ENCODE assay signal across 1 cellular context in the genomic region with DNA sequence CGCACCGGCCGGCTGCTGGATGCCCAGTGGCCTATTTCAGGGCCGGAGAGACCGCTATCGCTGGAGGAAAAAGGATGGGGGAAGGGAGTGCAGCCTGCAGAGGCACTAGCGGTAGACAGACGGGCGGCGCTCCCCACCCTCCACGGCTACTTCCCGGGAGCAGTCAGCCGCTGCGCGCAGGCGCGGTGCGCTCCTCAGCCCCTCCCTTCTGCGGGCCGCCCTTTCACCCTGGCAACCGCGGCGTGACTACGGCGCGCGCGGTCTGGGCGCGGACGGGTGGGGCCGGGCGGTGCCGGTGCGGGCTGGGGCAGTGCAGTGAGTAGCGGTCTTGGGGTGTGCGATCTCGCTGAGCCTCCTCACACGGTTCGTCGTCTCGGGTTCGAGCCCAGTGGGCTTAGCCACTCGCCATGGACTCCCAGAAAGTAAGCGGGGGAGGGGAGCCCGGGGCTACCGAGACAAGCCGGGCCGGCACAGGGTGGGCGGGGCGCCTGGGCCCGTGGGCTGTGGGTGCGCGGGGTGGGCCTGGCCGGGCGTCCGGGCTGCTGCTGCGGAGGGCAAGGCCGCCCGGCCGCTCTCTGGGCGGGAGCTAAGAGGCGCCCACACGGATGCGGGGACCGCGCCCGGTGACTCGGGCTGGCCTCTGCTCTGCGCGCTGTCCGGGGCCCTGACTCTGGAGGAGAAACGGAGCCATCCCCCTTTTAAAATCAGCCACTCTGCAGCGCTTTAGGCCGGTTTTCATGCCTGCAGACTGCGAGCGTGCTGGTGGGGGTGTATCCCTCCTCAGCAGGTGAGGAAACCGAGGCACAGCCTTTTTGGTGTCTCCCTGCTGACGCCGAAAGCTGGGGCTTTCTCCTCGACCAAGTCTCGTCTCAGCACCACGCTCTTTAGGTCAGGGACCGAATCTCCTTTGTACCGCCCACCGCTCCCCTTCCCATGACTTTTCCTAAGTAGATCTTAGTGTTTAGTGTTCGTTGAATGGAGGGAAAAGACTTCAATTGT.
TF ChIP-seq lines count a peak whose summit lies in the region.

A gene (plus strand): TSS at position 221 of the 999 bp plus-strand sequence. CDS start 187 bp downstream, at position 408.

TF ChIP-seq in HepG2, 621 proteins besides CTCF, POLR2A, EP300 and RAD21 (continued from another document and continues in another):
- TF ChIP-seq, protein P1, sequence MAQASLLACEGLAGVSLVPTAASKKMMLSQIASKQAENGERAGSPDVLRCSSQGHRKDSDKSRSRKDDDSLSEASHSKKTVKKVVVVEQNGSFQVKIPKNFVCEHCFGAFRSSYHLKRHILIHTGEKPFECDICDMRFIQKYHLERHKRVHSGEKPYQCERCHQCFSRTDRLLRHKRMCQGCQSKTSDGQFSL (CRISPR knock-in tag; IDR thresholded peaks at IDR 0.05) = no peak; the same call in 1 of the 2 replicates
- peak; percentile 19; the same call in 1 of the 2 replicates for TF ChIP-seq FOXO1 (CRISPR knock-in tag; IDR thresholded peaks at IDR 0.05)
- TF ChIP-seq, protein P2, sequence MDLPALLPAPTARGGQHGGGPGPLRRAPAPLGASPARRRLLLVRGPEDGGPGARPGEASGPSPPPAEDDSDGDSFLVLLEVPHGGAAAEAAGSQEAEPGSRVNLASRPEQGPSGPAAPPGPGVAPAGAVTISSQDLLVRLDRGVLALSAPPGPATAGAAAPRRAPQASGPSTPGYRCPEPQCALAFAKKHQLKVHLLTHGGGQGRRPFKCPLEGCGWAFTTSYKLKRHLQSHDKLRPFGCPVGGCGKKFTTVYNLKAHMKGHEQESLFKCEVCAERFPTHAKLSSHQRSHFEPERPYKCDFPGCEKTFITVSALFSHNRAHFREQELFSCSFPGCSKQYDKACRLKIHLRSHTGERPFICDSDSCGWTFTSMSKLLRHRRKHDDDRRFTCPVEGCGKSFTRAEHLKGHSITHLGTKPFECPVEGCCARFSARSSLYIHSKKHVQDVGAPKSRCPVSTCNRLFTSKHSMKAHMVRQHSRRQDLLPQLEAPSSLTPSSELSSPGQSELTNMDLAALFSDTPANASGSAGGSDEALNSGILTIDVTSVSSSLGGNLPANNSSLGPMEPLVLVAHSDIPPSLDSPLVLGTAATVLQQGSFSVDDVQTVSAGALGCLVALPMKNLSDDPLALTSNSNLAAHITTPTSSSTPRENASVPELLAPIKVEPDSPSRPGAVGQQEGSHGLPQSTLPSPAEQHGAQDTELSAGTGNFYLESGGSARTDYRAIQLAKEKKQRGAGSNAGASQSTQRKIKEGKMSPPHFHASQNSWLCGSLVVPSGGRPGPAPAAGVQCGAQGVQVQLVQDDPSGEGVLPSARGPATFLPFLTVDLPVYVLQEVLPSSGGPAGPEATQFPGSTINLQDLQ (CRISPR knock-in tag; IDR thresholded peaks at IDR 0.05) = peak; percentile 55; the same call in 1 of the 2 replicates
- TF ChIP-seq PHF8 (CRISPR knock-in tag; IDR thresholded peaks at IDR 0.05) = peak; percentile 72; the same call in 1 of the 2 replicates
- peak; percentile 68 for TF ChIP-seq ZNF543 (CRISPR knock-in tag; IDR thresholded peaks at IDR 0.05)
- TF ChIP-seq CCAR2 (optimal IDR thresholded peaks at IDR 0.05; ENCODE audit: low read depth, low read length) = no peak
- TF ChIP-seq ZNF816 (CRISPR knock-in tag; IDR thresholded peaks at IDR 0.05; ENCODE audit: borderline replicate concordance) = no peak
- TF ChIP-seq, protein P3, sequence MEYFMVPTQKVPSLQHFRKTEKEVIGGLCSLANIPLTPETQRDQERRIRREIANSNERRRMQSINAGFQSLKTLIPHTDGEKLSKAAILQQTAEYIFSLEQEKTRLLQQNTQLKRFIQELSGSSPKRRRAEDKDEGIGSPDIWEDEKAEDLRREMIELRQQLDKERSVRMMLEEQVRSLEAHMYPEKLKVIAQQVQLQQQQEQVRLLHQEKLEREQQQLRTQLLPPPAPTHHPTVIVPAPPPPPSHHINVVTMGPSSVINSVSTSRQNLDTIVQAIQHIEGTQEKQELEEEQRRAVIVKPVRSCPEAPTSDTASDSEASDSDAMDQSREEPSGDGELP (IDR thresholded peaks at IDR 0.05; ENCODE audit: borderline replicate concordance, low read depth) = peak; percentile 52; the same call in 1 of the 2 replicates
- peak; percentile 94 for TF ChIP-seq SAP130 (CRISPR knock-in tag; IDR thresholded peaks at IDR 0.05; ENCODE audit: low read depth)
- 0 out of 2 replicates have a peak, but pooled peaks have one; percentile 76 for TF ChIP-seq SMAD1 (CRISPR knock-in tag; IDR thresholded peaks at IDR 0.05; ENCODE audit: borderline replicate concordance, low read depth)
- TF ChIP-seq ZSCAN31 (CRISPR knock-in tag; IDR thresholded peaks at IDR 0.05; ENCODE audit: low read depth) = peak; percentile 50; the same call in 1 of the 2 replicates
- peak; percentile 70; the same call in 1 of the 2 replicates for TF ChIP-seq MAZ (IDR thresholded peaks at IDR 0.05; ENCODE audit: borderline replicate concordance, low read depth, low read length)
- TF ChIP-seq MAZ (CRISPR knock-in tag; IDR thresholded peaks at IDR 0.05; ENCODE audit: low read depth) = peak; percentile 90
- TF ChIP-seq, protein P4, sequence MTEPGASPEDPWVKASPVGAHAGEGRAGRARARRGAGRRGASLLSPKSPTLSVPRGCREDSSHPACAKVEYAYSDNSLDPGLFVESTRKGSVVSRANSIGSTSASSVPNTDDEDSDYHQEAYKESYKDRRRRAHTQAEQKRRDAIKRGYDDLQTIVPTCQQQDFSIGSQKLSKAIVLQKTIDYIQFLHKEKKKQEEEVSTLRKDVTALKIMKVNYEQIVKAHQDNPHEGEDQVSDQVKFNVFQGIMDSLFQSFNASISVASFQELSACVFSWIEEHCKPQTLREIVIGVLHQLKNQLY (CRISPR knock-in tag; IDR thresholded peaks at IDR 0.05) = peak; percentile 78
- TF ChIP-seq ZNF121 (CRISPR knock-in tag; IDR thresholded peaks at IDR 0.05) = peak; percentile 69
- peak; percentile 68; the same call in 1 of the 2 replicates for TF ChIP-seq MTA1 (CRISPR knock-in tag; IDR thresholded peaks at IDR 0.05; ENCODE audit: borderline replicate concordance)
- TF ChIP-seq ZKSCAN5 (CRISPR knock-in tag; IDR thresholded peaks at IDR 0.05) = no peak
- peak; percentile 18; the same call in 1 of the 2 replicates for TF ChIP-seq ZNF430 (CRISPR knock-in tag; IDR thresholded peaks at IDR 0.05)
- TF ChIP-seq ZNF331 (CRISPR knock-in tag; IDR thresholded peaks at IDR 0.05) = peak; percentile 54; the same call in 1 of the 2 replicates
- no peak for TF ChIP-seq ATF7 (IDR thresholded peaks at IDR 0.05)
- TF ChIP-seq ATF7 (CRISPR knock-in tag; IDR thresholded peaks at IDR 0.05) = no peak; the same call in 1 of the 2 replicates
- TF ChIP-seq SAFB2 (CRISPR knock-in tag; IDR thresholded peaks at IDR 0.05; ENCODE audit: borderline replicate concordance, low read depth) = peak; percentile 90; the same call in 1 of the 2 replicates
- peak; percentile 58; the same call in 1 of the 2 replicates for TF ChIP-seq NFKB2 (CRISPR knock-in tag; IDR thresholded peaks at IDR 0.05; ENCODE audit: borderline replicate concordance)
- TF ChIP-seq, protein P5, sequence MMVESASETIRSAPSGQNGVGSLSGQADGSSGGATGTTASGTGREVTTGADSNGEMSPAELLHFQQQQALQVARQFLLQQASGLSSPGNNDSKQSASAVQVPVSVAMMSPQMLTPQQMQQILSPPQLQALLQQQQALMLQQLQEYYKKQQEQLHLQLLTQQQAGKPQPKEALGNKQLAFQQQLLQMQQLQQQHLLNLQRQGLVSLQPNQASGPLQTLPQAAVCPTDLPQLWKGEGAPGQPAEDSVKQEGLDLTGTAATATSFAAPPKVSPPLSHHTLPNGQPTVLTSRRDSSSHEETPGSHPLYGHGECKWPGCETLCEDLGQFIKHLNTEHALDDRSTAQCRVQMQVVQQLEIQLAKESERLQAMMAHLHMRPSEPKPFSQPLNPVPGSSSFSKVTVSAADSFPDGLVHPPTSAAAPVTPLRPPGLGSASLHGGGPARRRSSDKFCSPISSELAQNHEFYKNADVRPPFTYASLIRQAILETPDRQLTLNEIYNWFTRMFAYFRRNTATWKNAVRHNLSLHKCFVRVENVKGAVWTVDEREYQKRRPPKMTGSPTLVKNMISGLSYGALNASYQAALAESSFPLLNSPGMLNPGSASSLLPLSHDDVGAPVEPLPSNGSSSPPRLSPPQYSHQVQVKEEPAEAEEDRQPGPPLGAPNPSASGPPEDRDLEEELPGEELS (CRISPR knock-in tag; IDR thresholded peaks at IDR 0.05) = peak; percentile 24; the same call in 1 of the 2 replicates
- TF ChIP-seq ZNF446 (CRISPR knock-in tag; IDR thresholded peaks at IDR 0.05) = no peak
- 0 out of 2 replicates have a peak, but pooled peaks have one; percentile 43 for TF ChIP-seq ZNF564 (CRISPR knock-in tag; IDR thresholded peaks at IDR 0.05)
- peak; percentile 52; the same call in 1 of the 2 replicates for TF ChIP-seq HOXD1 (CRISPR knock-in tag; IDR thresholded peaks at IDR 0.05)
- TF ChIP-seq, protein P6, sequence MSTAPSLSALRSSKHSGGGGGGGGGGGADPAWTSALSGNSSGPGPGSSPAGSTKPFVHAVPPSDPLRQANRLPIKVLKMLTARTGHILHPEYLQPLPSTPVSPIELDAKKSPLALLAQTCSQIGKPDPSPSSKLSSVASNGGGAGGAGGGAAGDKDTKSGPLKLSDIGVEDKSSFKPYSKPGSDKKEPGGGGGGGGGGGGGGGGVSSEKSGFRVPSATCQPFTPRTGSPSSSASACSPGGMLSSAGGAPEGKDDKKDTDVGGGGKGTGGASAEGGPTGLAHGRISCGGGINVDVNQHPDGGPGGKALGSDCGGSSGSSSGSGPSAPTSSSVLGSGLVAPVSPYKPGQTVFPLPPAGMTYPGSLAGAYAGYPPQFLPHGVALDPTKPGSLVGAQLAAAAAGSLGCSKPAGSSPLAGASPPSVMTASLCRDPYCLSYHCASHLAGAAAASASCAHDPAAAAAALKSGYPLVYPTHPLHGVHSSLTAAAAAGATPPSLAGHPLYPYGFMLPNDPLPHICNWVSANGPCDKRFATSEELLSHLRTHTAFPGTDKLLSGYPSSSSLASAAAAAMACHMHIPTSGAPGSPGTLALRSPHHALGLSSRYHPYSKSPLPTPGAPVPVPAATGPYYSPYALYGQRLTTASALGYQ (CRISPR knock-in tag; IDR thresholded peaks at IDR 0.05) = peak; percentile 65; the same call in 1 of the 2 replicates
- TF ChIP-seq ZNF660 (CRISPR knock-in tag; IDR thresholded peaks at IDR 0.05; ENCODE audit: borderline replicate concordance, low read depth) = no peak
- no peak for TF ChIP-seq NFIB (CRISPR knock-in tag; IDR thresholded peaks at IDR 0.05; ENCODE audit: borderline replicate concordance)
- TF ChIP-seq HNRNPUL1 (IDR thresholded peaks at IDR 0.05; ENCODE audit: low read depth, low read length) = no peak
- TF ChIP-seq, protein P7, sequence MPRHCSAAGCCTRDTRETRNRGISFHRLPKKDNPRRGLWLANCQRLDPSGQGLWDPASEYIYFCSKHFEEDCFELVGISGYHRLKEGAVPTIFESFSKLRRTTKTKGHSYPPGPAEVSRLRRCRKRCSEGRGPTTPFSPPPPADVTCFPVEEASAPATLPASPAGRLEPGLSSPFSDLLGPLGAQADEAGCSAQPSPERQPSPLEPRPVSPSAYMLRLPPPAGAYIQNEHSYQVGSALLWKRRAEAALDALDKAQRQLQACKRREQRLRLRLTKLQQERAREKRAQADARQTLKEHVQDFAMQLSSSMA (CRISPR knock-in tag; IDR thresholded peaks at IDR 0.05) = no peak
- no peak for TF ChIP-seq FOXJ3 (CRISPR knock-in tag; IDR thresholded peaks at IDR 0.05; ENCODE audit: borderline replicate concordance)
- TF ChIP-seq, protein P8, sequence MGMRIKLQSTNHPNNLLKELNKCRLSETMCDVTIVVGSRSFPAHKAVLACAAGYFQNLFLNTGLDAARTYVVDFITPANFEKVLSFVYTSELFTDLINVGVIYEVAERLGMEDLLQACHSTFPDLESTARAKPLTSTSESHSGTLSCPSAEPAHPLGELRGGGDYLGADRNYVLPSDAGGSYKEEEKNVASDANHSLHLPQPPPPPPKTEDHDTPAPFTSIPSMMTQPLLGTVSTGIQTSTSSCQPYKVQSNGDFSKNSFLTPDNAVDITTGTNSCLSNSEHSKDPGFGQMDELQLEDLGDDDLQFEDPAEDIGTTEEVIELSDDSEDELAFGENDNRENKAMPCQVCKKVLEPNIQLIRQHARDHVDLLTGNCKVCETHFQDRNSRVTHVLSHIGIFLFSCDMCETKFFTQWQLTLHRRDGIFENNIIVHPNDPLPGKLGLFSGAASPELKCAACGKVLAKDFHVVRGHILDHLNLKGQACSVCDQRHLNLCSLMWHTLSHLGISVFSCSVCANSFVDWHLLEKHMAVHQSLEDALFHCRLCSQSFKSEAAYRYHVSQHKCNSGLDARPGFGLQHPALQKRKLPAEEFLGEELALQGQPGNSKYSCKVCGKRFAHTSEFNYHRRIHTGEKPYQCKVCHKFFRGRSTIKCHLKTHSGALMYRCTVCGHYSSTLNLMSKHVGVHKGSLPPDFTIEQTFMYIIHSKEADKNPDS (CRISPR knock-in tag; IDR thresholded peaks at IDR 0.05) = peak; percentile 86
- TF ChIP-seq, protein P9, sequence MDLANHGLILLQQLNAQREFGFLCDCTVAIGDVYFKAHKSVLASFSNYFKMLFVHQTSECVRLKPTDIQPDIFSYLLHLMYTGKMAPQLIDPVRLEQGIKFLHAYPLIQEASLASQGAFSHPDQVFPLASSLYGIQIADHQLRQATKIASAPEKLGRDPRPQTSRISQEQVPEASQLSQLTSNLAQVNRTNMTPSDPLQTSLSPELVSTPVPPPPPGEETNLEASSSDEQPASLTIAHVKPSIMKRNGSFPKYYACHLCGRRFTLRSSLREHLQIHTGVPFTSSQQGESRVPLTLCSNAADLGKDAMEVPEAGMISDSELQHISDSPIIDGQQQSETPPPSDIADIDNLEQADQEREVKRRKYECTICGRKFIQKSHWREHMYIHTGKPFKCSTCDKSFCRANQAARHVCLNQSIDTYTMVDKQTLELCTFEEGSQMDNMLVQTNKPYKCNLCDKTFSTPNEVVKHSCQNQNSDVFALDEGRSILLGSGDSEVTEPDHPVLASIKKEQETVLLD (CRISPR knock-in tag; IDR thresholded peaks at IDR 0.05; ENCODE audit: low read depth) = peak; percentile 25; the same call in 1 of the 2 replicates
- TF ChIP-seq, protein P10, sequence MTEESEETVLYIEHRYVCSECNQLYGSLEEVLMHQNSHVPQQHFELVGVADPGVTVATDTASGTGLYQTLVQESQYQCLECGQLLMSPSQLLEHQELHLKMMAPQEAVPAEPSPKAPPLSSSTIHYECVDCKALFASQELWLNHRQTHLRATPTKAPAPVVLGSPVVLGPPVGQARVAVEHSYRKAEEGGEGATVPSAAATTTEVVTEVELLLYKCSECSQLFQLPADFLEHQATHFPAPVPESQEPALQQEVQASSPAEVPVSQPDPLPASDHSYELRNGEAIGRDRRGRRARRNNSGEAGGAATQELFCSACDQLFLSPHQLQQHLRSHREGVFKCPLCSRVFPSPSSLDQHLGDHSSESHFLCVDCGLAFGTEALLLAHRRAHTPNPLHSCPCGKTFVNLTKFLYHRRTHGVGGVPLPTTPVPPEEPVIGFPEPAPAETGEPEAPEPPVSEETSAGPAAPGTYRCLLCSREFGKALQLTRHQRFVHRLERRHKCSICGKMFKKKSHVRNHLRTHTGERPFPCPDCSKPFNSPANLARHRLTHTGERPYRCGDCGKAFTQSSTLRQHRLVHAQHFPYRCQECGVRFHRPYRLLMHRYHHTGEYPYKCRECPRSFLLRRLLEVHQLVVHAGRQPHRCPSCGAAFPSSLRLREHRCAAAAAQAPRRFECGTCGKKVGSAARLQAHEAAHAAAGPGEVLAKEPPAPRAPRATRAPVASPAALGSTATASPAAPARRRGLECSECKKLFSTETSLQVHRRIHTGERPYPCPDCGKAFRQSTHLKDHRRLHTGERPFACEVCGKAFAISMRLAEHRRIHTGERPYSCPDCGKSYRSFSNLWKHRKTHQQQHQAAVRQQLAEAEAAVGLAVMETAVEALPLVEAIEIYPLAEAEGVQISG (CRISPR knock-in tag; IDR thresholded peaks at IDR 0.05) = no peak; the same call in 1 of the 2 replicates
- TF ChIP-seq ZNF644 (CRISPR knock-in tag; IDR thresholded peaks at IDR 0.05; ENCODE audit: low read depth) = no peak
- no peak; the same call in 1 of the 2 replicates for TF ChIP-seq GATAD2A (CRISPR knock-in tag; IDR thresholded peaks at IDR 0.05)
- no peak for TF ChIP-seq ZNF367 (CRISPR knock-in tag; IDR thresholded peaks at IDR 0.05; ENCODE audit: borderline replicate concordance)
- peak in 1 of 2 experiments; percentile 22; a peak in 1 of 4 replicates for TF ChIP-seq NR2F1 (CRISPR knock-in tag; IDR thresholded peaks at IDR 0.05)
- peak; percentile 56 for TF ChIP-seq KMT2A (CRISPR knock-in tag; IDR thresholded peaks at IDR 0.05)
